ENCODE assay signal across 11 cellular contexts in genomic region chr10:17348111-17349008, GRCh38.
DNase-seq lines count a peak whose midpoint lies in the region; ATAC-seq and TF ChIP-seq lines count a peak whose summit lies in the region.
"Had no signal": no experiment of that assay in that cellular context is flagged by ENCODE, and none has a peak within 500 bp of the region (broad histone marks: within the 10 kb centered on the region; RNA-seq: fewer than 3 reads in every experiment).

No MANE protein-coding gene starts in this region.

- H3K4me3 ChIP-seq in AG04449 (ENCODE audit: low read depth, low read length): peak overlapping the region; percentile 32
- peak overlapping the region; percentile 50 for H3K4me3 ChIP-seq in coronary artery

- H3K4me1 Mint-ChIP-seq in mesothelial cell of epicardium: peaks cover 49% of the 10 kb centered on the region
- H3K4me1 Mint-ChIP-seq: central memory CD8-positive, alpha-beta T cell had no signal

- peaks cover 8% of the 10 kb centered on the region for H3K36me3 Mint-ChIP-seq in mesothelial cell of epicardium

- peak overlapping the region; percentile 33 to 76 for H3K27ac ChIP-seq in coronary artery
- H3K27ac ChIP-seq: KMS-11 had no signal

- peak overlapping the region; percentile 48 for H3K4me3 Mint-ChIP-seq in mesothelial cell of epicardium
- H3K4me3 Mint-ChIP-seq: central memory CD8-positive, alpha-beta T cell had no signal

- DNase-seq in AG04449 (ENCODE audit: low read depth, low spot score) (peak; percentile 26), NCI-H1105 (lab: John Stamatoyannopoulos, UW) (peak; percentile 55), coronary artery (ENCODE audit: low spot score) (peak; percentile 84), mesothelial cell of epicardium (ENCODE audit: low spot score in 2 of 2, unreplicated experiment in 2 of 2) (peak; percentile 68 to 86), NCI-H187 treated with DMSO at 0.1 percent for 48 hours (lab: John Stamatoyannopoulos, UW) (no peak), erythroblast (lab: John Stamatoyannopoulos, UW) (no peak)
- DNase-seq: GDM1 had no signal

- H3K27me3 Mint-ChIP-seq in mesothelial cell of epicardium (ENCODE audit: low read depth): no peaks in the 10 kb centered on the region
- H3K27me3 Mint-ChIP-seq: central memory CD8-positive, alpha-beta T cell had no signal

- POLR2A ChIA-PET in AG04449 (lab: Yijun Ruan, JAX): no interaction called here

- TF ChIP-seq CTCF in AG04449 (IDR thresholded peaks at IDR 0.05; ENCODE audit: insufficient read depth, low read length, missing control alignments) (no peak), coronary artery (IDR thresholded peaks at IDR 0.05) (no peak), mesothelial cell of epicardium (IDR thresholded peaks at IDR 0.05; ENCODE audit: unreplicated experiment) (no peak)

- peaks cover 22% of the 10 kb centered on the region for H3K9me3 Mint-ChIP-seq in mesothelial cell of epicardium

- peak overlapping the region; percentile 96 for H3K27ac Mint-ChIP-seq in mesothelial cell of epicardium

- CTCF ChIA-PET in AG04449 (lab: Yijun Ruan, JAX): no interaction called here

- no peak for TF ChIP-seq POLR2A in erythroblast (IDR thresholded peaks at IDR 0.05; ENCODE audit: low read length)

- ATAC-seq in HG02840 (IDR thresholded peaks at IDR 0.05; ENCODE audit: low FRiP score, unreplicated experiment) (no peak), HG02610 (IDR thresholded peaks at IDR 0.05; ENCODE audit: unreplicated experiment) (no peak)

Comparison
In these comparisons a context has a peak if more than half of its experiments do, and no peak if none do; other contexts are left out.
1. DNase-seq: peak in AG04449 (single experiment), NCI-H1105 (single experiment), coronary artery (single experiment) and mesothelial cell of epicardium (2 of 2); none in NCI-H187 treated with DMSO at 0.1 percent for 48 hours (single experiment) and erythroblast (0 of 2).